24 cellular contexts compared by ENCODE assay signal in the genomic region with DNA sequence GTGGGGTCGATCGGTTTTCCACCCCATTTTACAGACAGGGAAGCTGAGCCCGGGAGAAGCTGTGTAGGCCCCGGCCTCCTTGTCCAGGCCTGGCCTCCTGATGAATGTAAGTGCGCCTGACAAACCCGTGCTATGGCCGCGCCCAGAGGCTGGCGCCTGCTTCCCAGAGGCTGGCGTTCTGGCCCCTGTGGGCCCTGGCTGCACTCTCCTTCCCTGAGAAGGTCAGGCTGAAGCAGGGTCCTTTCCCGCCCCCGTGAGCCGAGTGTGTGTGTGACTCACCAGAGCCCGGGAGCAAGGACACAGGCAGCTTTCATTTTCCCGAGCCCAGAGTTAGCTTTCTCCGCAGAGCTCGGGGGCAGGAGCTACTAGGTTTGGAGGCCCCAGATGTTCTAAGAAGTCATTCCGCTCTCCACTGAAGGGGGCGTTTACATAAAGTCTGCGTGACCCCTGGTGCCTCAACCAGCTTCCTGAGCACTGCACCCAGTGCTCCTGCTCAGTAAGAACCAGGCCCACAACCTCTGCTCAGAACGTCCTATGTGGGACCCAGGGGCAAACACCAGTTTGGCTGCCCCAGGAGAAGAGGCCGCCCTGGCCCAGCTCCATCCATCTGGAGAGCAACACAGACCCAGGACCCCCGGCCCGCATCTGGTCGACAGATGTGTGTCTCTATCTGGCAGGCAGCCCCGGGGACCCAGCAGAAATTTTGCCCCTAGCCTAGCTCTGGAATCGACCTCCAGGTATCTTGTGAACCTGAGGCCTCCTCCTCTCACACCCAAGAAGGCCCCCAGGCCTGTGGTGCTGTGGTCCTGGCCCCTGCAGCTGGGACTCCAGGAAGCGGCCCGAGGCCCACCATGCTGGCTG. TPM values are rescaled to one million over a fixed set of nuclear protein-coding genes. Genes with fewer than 3 reads are reported as not detected.
DNase-seq lines count a peak whose midpoint lies in the region; ATAC-seq and TF ChIP-seq lines count a peak whose summit lies in the region.
"Had no signal": no experiment of that assay in that cellular context is flagged by ENCODE, and none has a peak within 500 bp of the region (broad histone marks: within the 10 kb centered on the region; RNA-seq: fewer than 3 reads in every experiment).

No MANE protein-coding gene starts in this region.

- H3K27me3 ChIP-seq in right cardiac atrium (ENCODE audit: control insufficient read depth, insufficient read depth) (no peaks in the 10 kb centered on the region), heart right ventricle (no peaks in the 10 kb centered on the region), adipocyte (replicated peaks; ENCODE audit: control insufficient read depth, insufficient read depth, low read length) (no peaks in the 10 kb centered on the region), hepatocyte (no peaks in the 10 kb centered on the region)
- H3K27me3 ChIP-seq: ascending aorta, heart left ventricle had no signal

- H2AFZ ChIP-seq in hepatocyte = no peak overlapping the region

- ATAC-seq in right cardiac atrium = no peak
- ATAC-seq in heart right ventricle = no peak
- no peak for ATAC-seq in HG03196 (IDR thresholded peaks at IDR 0.05; ENCODE audit: unreplicated experiment)
- no peak for ATAC-seq in GM18873 (IDR thresholded peaks at IDR 0.05; ENCODE audit: low FRiP score, unreplicated experiment)
- ATAC-seq: CD8-positive, alpha-beta T cell; heart left ventricle; natural killer cell treated with Interleukin-12 subunit alpha and Interleukin-12 subunit beta and Interleukin-15 and Interleukin-18, amount 100 ng/mL, for 72 hours had no signal

- TF ChIP-seq CTCF in heart right ventricle (IDR thresholded peaks at IDR 0.05) = no peak
- no peak for TF ChIP-seq CTCF in hepatocyte (IDR thresholded peaks at IDR 0.05; ENCODE audit: poor library complexity)

- H3K4me1 ChIP-seq in right cardiac atrium (ENCODE audit: control insufficient read depth, insufficient read depth, low read length) (no peaks in the 10 kb centered on the region), heart right ventricle (peaks cover 0 to 7% (median 0%) of the 10 kb centered on the region in 9 donors), adipocyte (ENCODE audit: control insufficient read depth, insufficient read depth, low read length) (peaks cover 14% of the 10 kb centered on the region), hepatocyte (ENCODE audit: insufficient read depth) (no peaks in the 10 kb centered on the region)
- H3K4me1 ChIP-seq: prostate gland had no signal

- H3K36me3 ChIP-seq in heart right ventricle (peaks cover 0 to 71% (median 0%) of the 10 kb centered on the region in 9 donors), adipocyte (ENCODE audit: control insufficient read depth, insufficient read depth, low read length, severe bottlenecking) (peaks cover 29% of the 10 kb centered on the region), hepatocyte (replicated peaks; ENCODE audit: insufficient read depth, low read depth) (no peaks in the 10 kb centered on the region)

- peak overlapping the region; percentile 84 for H3K9ac ChIP-seq in adipocyte (ENCODE audit: low read length)

- intact Hi-C loops in right cardiac atrium (cut with DNase I) = no loop called here
- intact Hi-C loops in heart right ventricle (cut with DNase I) = loop anchor here in 2 of 10 donors (5.0 to 10.0 kb wide), 2 partner anchors 154 to 262 kb away; no protein-coding TSS in a partner anchor

- WGBS in right cardiac atrium = 85% methylated on average over 29 of the region's 29 CpGs
- 84 to 87% methylated on average over 29 of the region's 29 CpGs for WGBS in heart right ventricle, 2 donors
- 79% methylated on average over 29 of the region's 29 CpGs for WGBS in hepatocyte (ENCODE audit: low lambda C conversion rate, missing lambda C conversion rate)

- H3K4me2 ChIP-seq in hepatocyte = no peak overlapping the region

- no peaks in the 10 kb centered on the region for H3K9me2 ChIP-seq in hepatocyte (replicated peaks; ENCODE audit: insufficient read depth)

- H3K27ac ChIP-seq in right cardiac atrium (ENCODE audit: low read length) (no peak overlapping the region), heart right ventricle (no peak overlapping the region), hepatocyte (no peak overlapping the region)
- H3K27ac ChIP-seq: ascending aorta, prostate gland had no signal

- DNase-seq in right cardiac atrium (peak in 2 of 3 donors; percentile 39 to 42), heart right ventricle (no peak), adipocyte (ENCODE audit: low read depth) (peak; percentile 51), fibroblast of the conjunctiva (ENCODE audit: low read depth) (peak; percentile 37), GM19238 (ENCODE audit: insufficient read length, low spot score) (no peak), hepatocyte (ENCODE audit: low spot score) (no peak)
- DNase-seq: activated CD4-positive, alpha-beta T cell treated with anti-CD3 and anti-CD28 coated beads for 1 hour; activated effector memory CD4-positive, alpha-beta T cell treated with anti-CD3 and anti-CD28 coated beads, Interleukin-2, amount 50 U/mL, for 16 hours; heart left ventricle; NCI-H1048; NCI-H2107; SIG-M5; stimulated activated naive CD4-positive, alpha-beta T cell treated with Interleukin-2 at 50 U/mL for 16 hours had no signal

- H3K9me3 ChIP-seq in right cardiac atrium (ENCODE audit: control insufficient read depth, low read length) (no peaks in the 10 kb centered on the region), heart right ventricle (no peaks in the 10 kb centered on the region), adipocyte (ENCODE audit: control insufficient read depth, low read length) (no peaks in the 10 kb centered on the region), hepatocyte (ENCODE audit: low read depth) (no peaks in the 10 kb centered on the region)
- H3K9me3 ChIP-seq: ascending aorta, heart left ventricle, prostate gland had no signal

- H3K4me3 ChIP-seq in right cardiac atrium (ENCODE audit: low read length) (no peak overlapping the region), heart right ventricle (no peak overlapping the region), adipocyte (ENCODE audit: low read length) (peak overlapping the region; percentile 39), hepatocyte (no peak overlapping the region)
- H3K4me3 ChIP-seq: ascending aorta, coronary artery, heart left ventricle, prostate gland had no signal

- H3K79me2 ChIP-seq in hepatocyte = no peaks in the 10 kb centered on the region

- H4K20me1 ChIP-seq in hepatocyte (ENCODE audit: insufficient read depth, poor library complexity, severe bottlenecking) = no peaks in the 10 kb centered on the region

RNA-seq across cellular contexts. Expression of a gene that starts 13.6 kb away (rescaled TPM):
- total RNA-seq in right cardiac atrium = 1 to 10 TPM; 7.7 to 8.8 (median 8.5) TPM
- 5.0 TPM for polyA plus RNA-seq in right cardiac atrium
- 1 to 10 TPM; 5.2 to 8.3 (median 6.6) TPM for total RNA-seq in heart right ventricle
- 10 to 100 TPM in 1 of 2 donors, 1 to 10 TPM in 1; 2.4 to 11.9 TPM for polyA plus RNA-seq in heart right ventricle
- 5.3 and 11.0 TPM in 2 replicates for total RNA-seq in hepatocyte
- polyA plus RNA-seq in hepatocyte = 10.6 and 12.3 TPM in 2 replicates

RNA-seq across cellular contexts. Expression of a gene that starts 45.6 kb away (rescaled TPM):
- not detected for total RNA-seq in right cardiac atrium
- polyA plus RNA-seq in right cardiac atrium = not detected
- not detected for total RNA-seq in heart right ventricle
- not detected for polyA plus RNA-seq in heart right ventricle
- not detected in 2 replicates for total RNA-seq in hepatocyte
- not detected in 2 replicates for polyA plus RNA-seq in hepatocyte
- total RNA-seq: A172; ascending aorta; CD8-positive, alpha-beta T cell; endothelial cell of umbilical vein; heart left ventricle; natural killer cell treated with Interleukin-12 subunit alpha and Interleukin-12 subunit beta and Interleukin-15 and Interleukin-18, amount 100 ng/mL, for 72 hours; OCI-LY7; prostate gland had no signal
- polyA plus RNA-seq: endothelial cell of umbilical vein, heart left ventricle, keratinocyte had no signal

Comparison
In these comparisons a context has a peak if more than half of its experiments do, and no peak if none do; other contexts are left out.
1. DNase-seq: peak in right cardiac atrium (2 of 3), adipocyte (single experiment) and fibroblast of the conjunctiva (single experiment); none in heart right ventricle (0 of 2), GM19238 (single experiment) and hepatocyte (single experiment).